In the genomic region with DNA sequence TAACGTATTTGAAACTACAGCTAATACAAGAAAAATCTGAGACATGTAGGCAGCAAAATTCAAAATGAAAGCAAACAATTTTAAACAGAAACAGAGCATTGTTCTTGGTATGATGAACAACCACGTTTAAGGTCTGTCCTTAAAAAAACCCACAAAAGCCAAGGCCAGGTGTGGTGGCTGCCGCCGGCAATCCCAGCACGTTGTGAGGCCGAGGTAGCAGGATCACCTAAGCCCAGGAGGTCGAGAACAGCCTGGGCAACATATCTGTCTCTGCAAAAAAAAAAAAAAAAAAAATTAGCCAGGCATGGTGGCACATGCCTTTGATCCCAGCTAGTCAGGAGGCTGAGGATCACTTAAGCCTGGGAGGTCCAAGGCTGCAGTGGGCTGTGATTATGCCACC, we compare ENCODE assay signal across 24 cellular contexts.
"Had no signal": no experiment of that assay in that cellular context is flagged by ENCODE, and none has a peak within 500 bp of the region (broad histone marks: within the 10 kb centered on the region; RNA-seq: fewer than 3 reads in every experiment).

No MANE protein-coding gene starts in this region.

- H3K36me3 ChIP-seq: colonic mucosa had no signal

- H3K27ac Mint-ChIP-seq: dendritic cell treated with granulocyte-macrophage colony-stimulating factor and Interleukin-4, amounts not matched to agents 40 ng/mL and 50 ng/mL, for 4 days; endodermal cell had no signal

- H3K9me3 ChIP-seq: colonic mucosa, esophagus muscularis mucosa, esophagus squamous epithelium, gastrocnemius medialis, gastroesophageal sphincter, heart left ventricle, heart right ventricle had no signal

- H3K4me3 ChIP-seq: colonic mucosa, coronary artery, dorsolateral prefrontal cortex, esophagus muscularis mucosa, esophagus squamous epithelium, gastrocnemius medialis, gastroesophageal sphincter, heart left ventricle, heart right ventricle had no signal

- H3K27me3 Mint-ChIP-seq: dendritic cell treated with granulocyte-macrophage colony-stimulating factor and Interleukin-4, amounts not matched to agents 40 ng/mL and 50 ng/mL, for 4 days; effector memory CD8-positive, alpha-beta T cell had no signal

- H3K27me3 ChIP-seq: colonic mucosa, dorsolateral prefrontal cortex, esophagus muscularis mucosa, esophagus squamous epithelium, foreskin keratinocyte, gastrocnemius medialis, gastroesophageal sphincter, heart left ventricle, heart right ventricle had no signal

- DNase-seq: colonic mucosa; cortex of kidney; dermis blood vessel endothelial cell; dorsolateral prefrontal cortex; effector CD4-positive, alpha-beta T cell; effector CD8-positive, alpha-beta T cell; effector memory CD4-positive, alpha-beta T cell; effector memory CD8-positive, alpha-beta T cell; endodermal cell; erythroblast; esophagus squamous epithelium; foreskin fibroblast; foreskin keratinocyte; foreskin melanocyte; gastrocnemius medialis; glutamatergic neuron; heart right ventricle had no signal

- ATAC-seq: effector memory CD8-positive, alpha-beta T cell; esophagus mucosa; foreskin keratinocyte; gastrocnemius medialis; gastroesophageal sphincter; heart left ventricle; heart right ventricle had no signal

- H3K27ac ChIP-seq: colonic mucosa, coronary artery, dorsolateral prefrontal cortex, epithelial cell of prostate, esophagus muscularis mucosa, esophagus squamous epithelium, foreskin keratinocyte, gastrocnemius medialis, gastroesophageal sphincter, heart left ventricle, heart right ventricle had no signal

- H3K9me3 Mint-ChIP-seq: dendritic cell treated with granulocyte-macrophage colony-stimulating factor and Interleukin-4, amounts not matched to agents 40 ng/mL and 50 ng/mL, for 4 days; effector memory CD8-positive, alpha-beta T cell; endodermal cell had no signal

- H3K4me1 ChIP-seq: colonic mucosa, esophagus muscularis mucosa, esophagus squamous epithelium, foreskin keratinocyte, gastrocnemius medialis, gastroesophageal sphincter, heart left ventricle, heart right ventricle had no signal

- H3K4me1 Mint-ChIP-seq: endodermal cell had no signal

- H3K4me3 Mint-ChIP-seq: dendritic cell treated with granulocyte-macrophage colony-stimulating factor and Interleukin-4, amounts not matched to agents 40 ng/mL and 50 ng/mL, for 4 days; effector memory CD8-positive, alpha-beta T cell; endodermal cell had no signal
